8 cellular contexts compared by ENCODE assay signal in genomic region chr12:101698782-101699347, GRCh38. TPM values are rescaled to one million over a fixed set of nuclear protein-coding genes. Genes with fewer than 3 reads are reported as not detected.
DNase-seq lines count a peak whose midpoint lies in the region; ATAC-seq, FAIRE-seq and TF ChIP-seq lines count a peak whose summit lies in the region.

No MANE protein-coding gene starts in this region.

- DNase-seq in AG08395 (ENCODE audit: low spot score) (peak; percentile 7), H54 (ENCODE audit: insufficient read length, low spot score) (peak; percentile 19), left ventricle myocardium inferior (no peak), sigmoid colon (no peak), NCI-H187 (lab: John Stamatoyannopoulos, UW) (no peak)
- DNase-seq in activated T-cell treated with anti-CD3 and anti-CD28 coated beads, Interleukin-2, amount 50 U/mL, for 48 hours, result peak; percentile 29 to 39

- H3K4me3 ChIP-seq in left ventricle myocardium inferior, result peak overlapping the region; percentile 89
- H3K4me3 ChIP-seq in sigmoid colon, result peak overlapping the region; percentile 58 to 94 (median 94)

- H3K36me3 ChIP-seq in left ventricle myocardium inferior (peaks cover 4% of the 10 kb centered on the region), sigmoid colon (no peaks in the 10 kb centered on the region)

- TF ChIP-seq POLR2A in H54 (IDR thresholded peaks at IDR 0.05; ENCODE audit: low read depth, low read length) (no peak), sigmoid colon (IDR thresholded peaks at IDR 0.05) (no peak)

- peak overlapping the region; percentile 99 for H3K27ac ChIP-seq in left ventricle myocardium inferior (replicated peaks)
- H3K27ac ChIP-seq in sigmoid colon, result peak overlapping the region; percentile 89 to 96 (median 95)

- H3K9me3 ChIP-seq in left ventricle myocardium inferior (replicated peaks) (no peaks in the 10 kb centered on the region), sigmoid colon (no peaks in the 10 kb centered on the region)

- H3K27me3 ChIP-seq in left ventricle myocardium inferior (ENCODE audit: low read depth) (no peaks in the 10 kb centered on the region), sigmoid colon (no peaks in the 10 kb centered on the region)

- H3K4me1 ChIP-seq in left ventricle myocardium inferior, result peaks cover 81% of the 10 kb centered on the region
- peaks cover 0 to 69% (median 46%) of the 10 kb centered on the region in 4 donors for H3K4me1 ChIP-seq in sigmoid colon

- FAIRE-seq in H54 (lab: Jason Lieb, UNC), result peak; percentile 20

- TF ChIP-seq EP300 in sigmoid colon (IDR thresholded peaks at IDR 0.05), result no peak

- TF ChIP-seq CTCF in left ventricle myocardium inferior (IDR thresholded peaks at IDR 0.05; ENCODE audit: borderline replicate concordance) (peak; percentile 22), sigmoid colon (IDR thresholded peaks at IDR 0.05) (no peak)

- ATAC-seq in GM18498 (IDR thresholded peaks at IDR 0.05; ENCODE audit: unreplicated experiment) (no peak), HG03565 (IDR thresholded peaks at IDR 0.05; ENCODE audit: unreplicated experiment) (no peak)

- 17 to 68% methylated on average over 12 of the region's 12 CpGs for WGBS in sigmoid colon, 2 donors

- intact Hi-C loops in left ventricle myocardium inferior (cut with micrococcal nuclease) (no loop called here), sigmoid colon (cut with DNase I) (loop anchor here (5.0 kb wide), 2 partner anchors 133 to 292 kb away; partner anchors contain the start of genes ARL1 and GNPTAB)

RNA-seq across cellular contexts. Expression of gene CHPT1, which starts 1.4 kb away (rescaled TPM):
- total RNA-seq in left ventricle myocardium inferior (132 TPM), sigmoid colon (100 to 1,000 TPM in 2 of 4 donors, 10 to 100 TPM in 2; 49.9 to 118 (median 80.4) TPM)
- polyA plus RNA-seq in sigmoid colon, result 10 to 100 TPM; 53.4 to 74.5 (median 58.1) TPM

RNA-seq across cellular contexts. Expression of gene SYCP3, which starts 40.4 kb away (rescaled TPM):
- total RNA-seq in left ventricle myocardium inferior (not detected), sigmoid colon (under 1 TPM in 2 of 4 donors, not detected in 2; 0.14 to 0.36 TPM)
- polyA plus RNA-seq in sigmoid colon, result under 1 TPM in 1 of 3 donors, not detected in 2; 0.19 TPM

Comparison
In these comparisons a context has a peak if more than half of its experiments do, and no peak if none do; other contexts are left out.
1. DNase-seq: peak in AG08395 (single experiment), H54 (single experiment) and activated T-cell treated with anti-CD3 and anti-CD28 coated beads, Interleukin-2, amount 50 U/mL, for 48 hours (2 of 2); none in left ventricle myocardium inferior (single experiment), sigmoid colon (single experiment) and NCI-H187 (0 of 2).